ENCODE assay signal across 19 cellular contexts in genomic region chr12:51866762-51867161, GRCh38. TPM values are rescaled to one million over a fixed set of nuclear protein-coding genes. Genes with fewer than 3 reads are reported as not detected.
A peak's percentile ranks its signal among the peaks of the same experiment; 100 is the strongest.
DNase-seq lines count a peak whose midpoint lies in the region; ATAC-seq and TF ChIP-seq lines count a peak whose summit lies in the region.
"Had no signal": no experiment of that assay in that cellular context is flagged by ENCODE, and none has a peak within 500 bp of the region (broad histone marks: within the 10 kb centered on the region; RNA-seq: fewer than 3 reads in every experiment).

No MANE protein-coding gene starts in this region.

- intact Hi-C loops in lower lobe of right lung (cut with DNase I): no loop called here

- no peaks in the 10 kb centered on the region for H3K9me3 ChIP-seq in lower lobe of right lung
- H3K9me3 ChIP-seq: BLaER1 had no signal

- H2AFZ ChIP-seq in GM23338: no peak overlapping the region

- H4K20me1 ChIP-seq in GM23338 (replicated peaks; ENCODE audit: insufficient read depth): no peaks in the 10 kb centered on the region
- H4K20me1 ChIP-seq: BLaER1 had no signal

- ATAC-seq in GM23338 (no peak), lower lobe of right lung (no peak), GM18861 (IDR thresholded peaks at IDR 0.05; ENCODE audit: unreplicated experiment) (no peak), HG03025 (IDR thresholded peaks at IDR 0.05; ENCODE audit: low FRiP score, unreplicated experiment) (no peak)
- ATAC-seq: K562 had no signal

- H3K9me3 Mint-ChIP-seq in GM23338: no peaks in the 10 kb centered on the region; the same call in 2 of the 3 replicates

- H3K79me2 ChIP-seq in GM23338 (replicated peaks; ENCODE audit: insufficient read depth): no peaks in the 10 kb centered on the region

- H3K27me3 ChIP-seq in GM23338 (ENCODE audit: insufficient read depth): peaks cover 53% of the 10 kb centered on the region
- peaks cover 59% of the 10 kb centered on the region for H3K27me3 ChIP-seq in lower lobe of right lung (ENCODE audit: low read depth)

- peaks cover 44% of the 10 kb centered on the region for H3K27me3 Mint-ChIP-seq in GM23338 (ENCODE audit: insufficient read depth, low read depth, poor library complexity)

- H3K4me1 Mint-ChIP-seq in GM23338: peaks cover 74% of the 10 kb centered on the region

- H3K4me1 ChIP-seq in GM23338 (ENCODE audit: insufficient read depth) (peaks cover 75% of the 10 kb centered on the region), lower lobe of right lung (peaks cover 54% of the 10 kb centered on the region)

- no peaks in the 10 kb centered on the region for H3K9me2 ChIP-seq in GM23338 (ENCODE audit: insufficient read depth)

- peak overlapping the region; percentile 52; the same call in 1 of the 2 replicates for H3K4me2 ChIP-seq in GM23338
- H3K4me2 ChIP-seq: BLaER1 had no signal

- DNase-seq in NCI-H2107 treated with DMSO at 0.1 percent for 48 hours (lab: John Stamatoyannopoulos, UW; ENCODE audit: unreplicated experiment) (peak; percentile 16), NCI-H2107 (lab: John Stamatoyannopoulos, UW) (no peak), GM23338 (ENCODE audit: low spot score) (no peak), NCI-H69 (lab: John Stamatoyannopoulos, UW) (peak; percentile 61), lower lobe of right lung (peak; percentile 10)
- no peak for DNase-seq in stimulated activated CD4-positive, alpha-beta T cell treated with anti-CD3 and anti-CD28 coated beads, Interleukin-4, amount 100 ng/mL, for 4 hours
- DNase-seq: H9, NCI-H1048, NCI-H1694, NCI-H524 treated with DMSO at 0.1 percent for 48 hours, OCI-M1, SIG-M5 had no signal

- TF ChIP-seq CTCF in GM23338 (conservative IDR thresholded peaks at IDR 0.05; ENCODE audit: low read depth in 2 of 2): no peak
- no peak for TF ChIP-seq CTCF in lower lobe of right lung (IDR thresholded peaks at IDR 0.05)

- no peak overlapping the region for H3K27ac Mint-ChIP-seq in GM23338

- peaks cover 45% of the 10 kb centered on the region for H3F3A ChIP-seq in GM23338 (replicated peaks; ENCODE audit: low read depth)

- H3K27ac ChIP-seq in GM23338 (ENCODE audit: low read depth) (no peak overlapping the region), lower lobe of right lung (no peak overlapping the region)
- H3K27ac ChIP-seq: BLaER1, HL-60 had no signal

- H3K36me3 ChIP-seq in GM23338 (ENCODE audit: insufficient read depth) (no peaks in the 10 kb centered on the region), lower lobe of right lung (no peaks in the 10 kb centered on the region)
- H3K36me3 ChIP-seq: BLaER1 had no signal

- H3K4me3 Mint-ChIP-seq in GM23338: no peak overlapping the region

- H3K4me3 ChIP-seq in GM23338: no peak overlapping the region
- no peak overlapping the region for H3K4me3 ChIP-seq in lower lobe of right lung
- H3K4me3 ChIP-seq: BLaER1, K562 had no signal

- no peaks in the 10 kb centered on the region for H3K36me3 Mint-ChIP-seq in GM23338 (ENCODE audit: low read depth)

TF ChIP-seq in GM23338, 12 proteins besides CTCF, POLR2A, EP300 and RAD21:
- no peak for TF ChIP-seq JUNB (IDR thresholded peaks at IDR 0.05; ENCODE audit: unreplicated experiment)
- no peak for TF ChIP-seq STAT1 (IDR thresholded peaks at IDR 0.05; ENCODE audit: unreplicated experiment)
- no peak for TF ChIP-seq POLR2AphosphoS5 (IDR thresholded peaks at IDR 0.05; ENCODE audit: low read depth)
- no peak for TF ChIP-seq ZNF114 (CRISPR knock-in tag; IDR thresholded peaks at IDR 0.05)
- no peak for TF ChIP-seq REST (IDR thresholded peaks at IDR 0.05; ENCODE audit: unreplicated experiment)
- TF ChIP-seq EZH2 (IDR thresholded peaks at IDR 0.05; ENCODE audit: low read depth, unreplicated experiment): no peak
- no peak for TF ChIP-seq CREB1 (CRISPR knock-in tag; IDR thresholded peaks at IDR 0.05; ENCODE audit: low read depth)

RNA-seq across cellular contexts. Expression of gene FIGNL2, which starts 18.2 kb away (rescaled TPM):
- total RNA-seq in GM23338 (2014; rRNA removed; shearing (Covaris generic)): 4.1 and 5.2 TPM in 2 replicates
- polyA plus RNA-seq in GM23338 (2016; fragmentation: Nextera tagmentation; extraction: Ambion mirVana): 1.1 and 1.4 TPM in 2 replicates
- total RNA-seq in lower lobe of right lung: 0.95 TPM
- total RNA-seq: K562, RPMI7951 had no signal

RNA-seq across cellular contexts. Expression of gene ANKRD33, which starts 21.1 kb away (rescaled TPM):
- 0.27 and 1.7 TPM in 2 replicates for total RNA-seq in GM23338 (2014; rRNA removed; shearing (Covaris generic))
- polyA plus RNA-seq in GM23338 (2016; fragmentation: Nextera tagmentation; extraction: Ambion mirVana): 0.27 and 0.42 TPM in 2 replicates
- not detected for total RNA-seq in lower lobe of right lung
- total RNA-seq: RPMI7951; T-helper 1 cell treated with Interleukin-12 subunit alpha and Interleukin-12 subunit beta and Interleukin-4 antibody, amounts not matched to agents 30 ng/mL and 1 ng/mL, for 36 hours had no signal

RNA-seq across cellular contexts. Expression of gene ACVRL1, which starts 40.5 kb away (rescaled TPM):
- 0.28 and 0.62 TPM in 2 replicates for total RNA-seq in GM23338 (2014; rRNA removed; shearing (Covaris generic))
- 0.23 TPM in 1 of 2 replicates, not detected in the other for polyA plus RNA-seq in GM23338 (2016; fragmentation: Nextera tagmentation; extraction: Ambion mirVana)
- total RNA-seq in lower lobe of right lung: 242 TPM
- total RNA-seq: H9; RPMI7951; T-helper 1 cell treated with Interleukin-12 subunit alpha and Interleukin-12 subunit beta and Interleukin-4 antibody, amounts not matched to agents 30 ng/mL and 1 ng/mL, for 36 hours had no signal

Comparison
In these comparisons a context has a peak if more than half of its experiments do, and no peak if none do; other contexts are left out.
1. DNase-seq: peak in NCI-H2107 treated with DMSO at 0.1 percent for 48 hours (single experiment), NCI-H69 (single experiment) and lower lobe of right lung (single experiment); none in NCI-H2107 (single experiment), GM23338 (single experiment) and stimulated activated CD4-positive, alpha-beta T cell treated with anti-CD3 and anti-CD28 coated beads, Interleukin-4, amount 100 ng/mL, for 4 hours (0 of 2).
2. RNA of gene ACVRL1, which starts 40.5 kb away (total RNA-seq): 242 TPM in lower lobe of right lung (single experiment); 0.28 to 0.62 TPM in GM23338; every median in the first group is over 100 times any median in the second.